ENCODE assay signal across 9 cellular contexts in genomic region chrY:7272556-7273195, GRCh38.
DNase-seq lines count a peak whose midpoint lies in the region; TF ChIP-seq lines count a peak whose summit lies in the region.
"Had no signal": no experiment of that assay in that cellular context is flagged by ENCODE, and none has a peak within 500 bp of the region (broad histone marks: within the 10 kb centered on the region; RNA-seq: fewer than 3 reads in every experiment).

No MANE protein-coding gene starts in this region.

- H3K4me3 ChIP-seq in LNCaP clone FGC (ENCODE audit: low read depth, low read length) (no peak overlapping the region; the same call in 1 of the 2 replicates), mononuclear cell (ENCODE audit: low read length) (peak overlapping the region; percentile 74), mammary epithelial cell (replicated peaks in 1 of 3; ENCODE audit: insufficient read depth in 1 of 3, low read depth in 2 of 3, low read length in 3 of 3) (no peak overlapping the region)

- H3K27me3 ChIP-seq in mononuclear cell (ENCODE audit: insufficient read depth, low read length) (no peaks in the 10 kb centered on the region), mammary epithelial cell (ENCODE audit: insufficient read depth, low read length) (no peaks in the 10 kb centered on the region)

- H3K9me3 ChIP-seq in mononuclear cell (ENCODE audit: low read depth, low read length) (no peaks in the 10 kb centered on the region), mammary epithelial cell (replicated peaks; ENCODE audit: insufficient read depth, low read length) (no peaks in the 10 kb centered on the region)

- peaks cover 26% of the 10 kb centered on the region for H3K4me1 ChIP-seq in mononuclear cell (ENCODE audit: insufficient read depth, low read length)
- no peaks in the 10 kb centered on the region for H3K4me1 ChIP-seq in mammary epithelial cell (ENCODE audit: insufficient read depth, low read length)

- H4K20me1 ChIP-seq in mammary epithelial cell (ENCODE audit: insufficient read depth, low read length), result no peaks in the 10 kb centered on the region

- no peaks in the 10 kb centered on the region for H3K9me3 Mint-ChIP-seq in activated naive CD8-positive, alpha-beta T cell treated with anti-CD3 and anti-CD28 coated beads for 36 hours

- no CpG with 5 or more reads among the region's 24 CpGs for WGBS in mammary epithelial cell (ENCODE audit: low coverage, missing lambda C conversion rate)

- H3K27ac ChIP-seq in mammary epithelial cell (ENCODE audit: insufficient read depth, low read depth, low read length), result no peak overlapping the region
- H3K27ac ChIP-seq: HL-60 had no signal

- H3K79me2 ChIP-seq in mammary epithelial cell (ENCODE audit: insufficient read depth, low read length), result no peaks in the 10 kb centered on the region

- peak overlapping the region; percentile 96 for H3K27ac Mint-ChIP-seq in activated naive CD8-positive, alpha-beta T cell treated with anti-CD3 and anti-CD28 coated beads for 36 hours

- TF ChIP-seq CTCF in LNCaP clone FGC (IDR thresholded peaks at IDR 0.05; ENCODE audit: control insufficient read depth, extremely low read depth, insufficient read depth), result peak; percentile 16
- no peak for TF ChIP-seq CTCF in mammary epithelial cell (conservative IDR thresholded peaks at IDR 0.05 in 1 of 2, IDR thresholded peaks at IDR 0.05 in 1 of 2; ENCODE audit: extremely low read depth in 1 of 2, insufficient read depth in 1 of 2, low read depth in 1 of 2, low read length in 2 of 2)

- H3K4me1 Mint-ChIP-seq in activated naive CD8-positive, alpha-beta T cell treated with anti-CD3 and anti-CD28 coated beads for 36 hours, result peaks cover 12% of the 10 kb centered on the region

- intact Hi-C loops in mammary epithelial cell (cut with micrococcal nuclease), result no loop called here

- H3K4me2 ChIP-seq in mammary epithelial cell (ENCODE audit: insufficient read depth, low read depth, low read length), result no peak overlapping the region

- no peaks in the 10 kb centered on the region for H3K27me3 Mint-ChIP-seq in activated naive CD8-positive, alpha-beta T cell treated with anti-CD3 and anti-CD28 coated beads for 36 hours

- in situ Hi-C loops in ACHN (cut with HindIII; ENCODE audit: low pct_ligation_motif_present, low pct_unique_long_range_greater_than_20kb, low sequenced_read_pairs) (no loop called here), mammary epithelial cell (cut with MboI; ENCODE audit: low sequenced_read_pairs in 2 of 2) (no loop called here)

- dilution Hi-C loops in mammary epithelial cell (cut with HindIII; ENCODE audit: low sequenced_read_pairs), result no loop called here

- H3K9ac ChIP-seq in mammary epithelial cell (ENCODE audit: insufficient read depth, low read length), result no peak overlapping the region

- DNase-seq in GM03348 (ENCODE audit: low spot score), result peak; percentile 48
- no peak for DNase-seq in LNCaP clone FGC (ENCODE audit: low read depth)
- peak; percentile 55 for DNase-seq in activated naive CD8-positive, alpha-beta T cell treated with anti-CD3 and anti-CD28 coated beads for 36 hours
- DNase-seq in ACHN, result no peak
- no peak for DNase-seq in HuH-7.5 (ENCODE audit: low spot score)
- no peak for DNase-seq in SIG-M5 (lab: John Stamatoyannopoulos, UW)
- DNase-seq in mammary epithelial cell, result no peak

- peak overlapping the region; percentile 92 for H3K4me3 Mint-ChIP-seq in activated naive CD8-positive, alpha-beta T cell treated with anti-CD3 and anti-CD28 coated beads for 36 hours

- CTCF ChIA-PET in mammary epithelial cell (lab: Charles Lee; ENCODE audit: low non-redundant PET), result no interaction called here

- no peak overlapping the region for H2AFZ ChIP-seq in mammary epithelial cell (ENCODE audit: low read depth, low read length)

- peaks cover 20% of the 10 kb centered on the region for H3K36me3 Mint-ChIP-seq in activated naive CD8-positive, alpha-beta T cell treated with anti-CD3 and anti-CD28 coated beads for 36 hours

- BruUV-seq in mammary epithelial cell (replicated peaks; lab: Mats Ljungman, UMichigan), result no TSS peak

- no peaks in the 10 kb centered on the region for H3K36me3 ChIP-seq in mammary epithelial cell (ENCODE audit: insufficient read depth, low read length)

Comparison
In these comparisons a context has a peak if more than half of its experiments do, and no peak if none do; other contexts are left out.
1. DNase-seq: peak in GM03348 (single experiment) and activated naive CD8-positive, alpha-beta T cell treated with anti-CD3 and anti-CD28 coated beads for 36 hours (single experiment); none in LNCaP clone FGC (single experiment), ACHN (single experiment), HuH-7.5 (single experiment), SIG-M5 (single experiment) and mammary epithelial cell (single experiment).